ENCODE assay signal across 8 cellular contexts in the genomic region with DNA sequence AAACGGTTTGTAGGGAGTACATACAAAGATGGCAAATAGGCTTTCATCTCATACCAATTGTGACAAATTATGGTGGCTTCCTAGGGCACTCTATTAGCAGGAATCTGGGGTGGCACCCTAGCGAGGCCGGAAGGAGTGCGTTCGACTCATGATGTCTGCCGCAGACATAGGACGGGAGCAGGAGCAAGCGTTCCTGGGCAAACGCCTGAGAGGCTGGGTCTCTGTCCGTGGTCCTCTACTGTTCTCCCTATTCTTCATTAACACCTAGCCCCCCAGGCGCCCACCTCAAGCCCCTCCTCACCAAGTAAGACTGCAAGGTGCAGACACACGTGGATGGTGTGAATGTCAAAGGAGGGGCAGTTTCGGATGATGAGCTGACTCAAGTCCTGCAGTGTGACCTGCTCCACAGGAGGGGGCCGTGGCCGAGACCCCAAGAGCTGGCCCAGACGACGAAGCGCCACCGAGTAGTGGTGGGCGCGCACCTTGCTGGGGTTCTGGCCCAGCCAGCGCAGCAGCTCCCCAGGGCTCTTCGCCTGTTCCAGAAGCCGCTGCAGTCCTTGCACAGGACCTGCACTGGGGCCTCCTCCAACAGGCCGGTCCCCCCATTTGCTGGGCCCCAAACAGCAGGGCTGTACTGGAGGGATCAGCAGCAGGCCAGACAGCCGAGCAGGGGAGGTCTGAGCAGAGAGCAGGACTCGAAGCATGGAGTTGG. TPM values are rescaled to one million over a fixed set of nuclear protein-coding genes. Genes with fewer than 3 reads are reported as not detected.
DNase-seq lines count a peak whose midpoint lies in the region; TF ChIP-seq lines count a peak whose summit lies in the region.

No MANE protein-coding gene starts in this region.

- H3K14ac ChIP-seq in trophoblast cell (ENCODE audit: low read length): peak overlapping the region; percentile 68

- no peak overlapping the region for H2BK12ac ChIP-seq in trophoblast cell (ENCODE audit: low read length)

- DNase-seq in Daoy (ENCODE audit: low read depth) (peak; percentile 5), SJCRH30 (no peak), fibroblast of lung (ENCODE audit: low read depth in 2 of 2) (no peak), trophoblast cell (no peak), cortex of kidney (lab: John Stamatoyannopoulos, UW) (no peak), NCI-H1092 (lab: John Stamatoyannopoulos, UW) (no peak), HUDEP-2 (lab: John Stamatoyannopoulos, UW; ENCODE audit: unreplicated experiment in 76 of 76) (no peak), KG1 (lab: John Stamatoyannopoulos, UW) (no peak)

- peaks cover 21% of the 10 kb centered on the region for H3K36me3 ChIP-seq in SJCRH30
- H3K36me3 ChIP-seq in fibroblast of lung (ENCODE audit: control insufficient read depth, insufficient read depth, low read length): peaks cover 27% of the 10 kb centered on the region
- peaks cover 34 to 45% of the 10 kb centered on the region in 2 experiments for H3K36me3 ChIP-seq in trophoblast cell (ENCODE audit: control insufficient read depth in 1 of 2, insufficient read depth in 2 of 2, low read length in 2 of 2)

- no CpG with 5 or more reads among the region's 27 CpGs for WGBS in trophoblast cell (ENCODE audit: extremely low coverage, insufficient coverage, insufficient read length)

- peak overlapping the region; percentile 93 for H2BK120ac ChIP-seq in trophoblast cell (ENCODE audit: insufficient read depth, low read length, poor library complexity)

- peak overlapping the region; percentile 68 for H4K12ac ChIP-seq in trophoblast cell (ENCODE audit: low read depth, low read length)

- TF ChIP-seq CTCF in fibroblast of lung (conservative IDR thresholded peaks at IDR 0.05 in 1 of 2, IDR thresholded peaks at IDR 0.05 in 1 of 2; ENCODE audit: low read depth in 1 of 2, low read length in 2 of 2): no peak

- H3K79me2 ChIP-seq in fibroblast of lung (ENCODE audit: control insufficient read depth, insufficient read depth, low read length): peaks cover 28% of the 10 kb centered on the region
- peaks cover 25% of the 10 kb centered on the region for H3K79me2 ChIP-seq in trophoblast cell (ENCODE audit: control insufficient read depth, insufficient read depth, low read length, poor library complexity)

- peak overlapping the region; percentile 77 for H3K4ac ChIP-seq in trophoblast cell (ENCODE audit: low read depth, low read length)

- H3K27me3 ChIP-seq in SJCRH30 (no peaks in the 10 kb centered on the region), fibroblast of lung (ENCODE audit: control insufficient read depth, insufficient read depth, low read length) (no peaks in the 10 kb centered on the region), trophoblast cell (ENCODE audit: insufficient read depth, low read length) (no peaks in the 10 kb centered on the region)

- H3K9me3 ChIP-seq in SJCRH30 (replicated peaks) (no peaks in the 10 kb centered on the region), fibroblast of lung (ENCODE audit: control insufficient read depth, insufficient read depth, low read depth, low read length) (no peaks in the 10 kb centered on the region), trophoblast cell (ENCODE audit: insufficient read depth, low read depth, low read length) (no peaks in the 10 kb centered on the region)

- H3K27ac ChIP-seq in SJCRH30: no peak overlapping the region
- H3K27ac ChIP-seq in fibroblast of lung (ENCODE audit: insufficient read depth, low read length): peak overlapping the region; percentile 91
- H3K27ac ChIP-seq in trophoblast cell (ENCODE audit: low read depth, low read length): no peak overlapping the region

- H4K91ac ChIP-seq in trophoblast cell (ENCODE audit: low read depth, low read length): peak overlapping the region; percentile 71

- peaks cover 18% of the 10 kb centered on the region; the same call in 1 of the 2 replicates for H3K4me1 ChIP-seq in SJCRH30
- peaks cover 24% of the 10 kb centered on the region for H3K4me1 ChIP-seq in fibroblast of lung (ENCODE audit: control insufficient read depth, extremely low read depth, insufficient read depth, low read length)
- H3K4me1 ChIP-seq in trophoblast cell (ENCODE audit: control insufficient read depth in 1 of 2, insufficient read depth in 2 of 2, low read length in 2 of 2): peaks cover 31 to 40% of the 10 kb centered on the region in 2 experiments

- peak overlapping the region; percentile 84 for H4K8ac ChIP-seq in trophoblast cell (ENCODE audit: low read depth, low read length)

- H3K9ac ChIP-seq in fibroblast of lung (ENCODE audit: insufficient read depth, low read length) (peak overlapping the region; percentile 87), trophoblast cell (ENCODE audit: low read length) (peak overlapping the region; percentile 94)

- peak overlapping the region; percentile 38 for H3K18ac ChIP-seq in trophoblast cell (ENCODE audit: low read length)

- H3K79me1 ChIP-seq in trophoblast cell (ENCODE audit: low read length): peaks cover 19% of the 10 kb centered on the region

- no peak overlapping the region for H2AFZ ChIP-seq in fibroblast of lung (ENCODE audit: low read length)
- H2AFZ ChIP-seq in trophoblast cell (ENCODE audit: insufficient read depth, low read length, poor library complexity): no peak overlapping the region

- peak overlapping the region; percentile 86 for H3K4me2 ChIP-seq in fibroblast of lung (ENCODE audit: extremely low read depth, insufficient read depth, low read length)
- peak overlapping the region; percentile 66 for H3K4me2 ChIP-seq in trophoblast cell (ENCODE audit: low read length)

- no peaks in the 10 kb centered on the region for H4K20me1 ChIP-seq in fibroblast of lung (ENCODE audit: control insufficient read depth, extremely low read depth, insufficient read depth, low read length)

- H2BK5ac ChIP-seq in trophoblast cell (ENCODE audit: low read depth, low read length, poor library complexity): no peak overlapping the region

- peak overlapping the region; percentile 97 for H2AK5ac ChIP-seq in trophoblast cell (ENCODE audit: low read length)

- no peak overlapping the region for H3K23ac ChIP-seq in trophoblast cell (ENCODE audit: low read length)

- H3K4me3 ChIP-seq in SJCRH30 (peak overlapping the region; percentile 94), fibroblast of lung (replicated peaks in 1 of 4; ENCODE audit: control extremely low read depth in 1 of 4, insufficient read depth in 1 of 4, low read depth in 3 of 4, low read length in 4 of 4) (peak overlapping the region; percentile 72 to 95 (median 94)), trophoblast cell (ENCODE audit: low read depth, low read length) (peak overlapping the region; percentile 92)

RNA-seq across cellular contexts. Expression of gene FASTK, which starts 1.3 kb away (rescaled TPM):
- 93.8 and 111 TPM in 2 replicates for total RNA-seq in Daoy (2014; rRNA removed; shearing (Covaris generic))
- total RNA-seq in SJCRH30 (2014; rRNA removed; shearing (Covaris generic)): 62.2 and 92.8 TPM in 2 replicates
- 64.7 and 69.5 TPM in 2 replicates for total RNA-seq in fibroblast of lung
- polyA plus RNA-seq in fibroblast of lung: 33.8 and 34.1 TPM in 2 replicates
- 51.1 and 54.7 TPM in 2 replicates for polyA plus RNA-seq in fibroblast of lung (2012)
- 95.5 and 104 TPM in 2 replicates for polyA minus RNA-seq in fibroblast of lung (ENCODE audit: low replicate concordance)
- 59.7 and 61.2 TPM in 2 replicates for polyA plus RNA-seq in trophoblast cell (2013)

RNA-seq across cellular contexts. Expression of gene TMUB1, which starts 3.9 kb away (rescaled TPM):
- 51.2 and 61.3 TPM in 2 replicates for total RNA-seq in Daoy (2014; rRNA removed; shearing (Covaris generic))
- 43.5 and 44.2 TPM in 2 replicates for total RNA-seq in SJCRH30 (2014; rRNA removed; shearing (Covaris generic))
- total RNA-seq in fibroblast of lung: 14.1 and 20.3 TPM in 2 replicates
- 11.9 and 17.1 TPM in 2 replicates for polyA plus RNA-seq in fibroblast of lung
- polyA plus RNA-seq in fibroblast of lung (2012): 28.8 and 39.7 TPM in 2 replicates
- 4.3 and 4.5 TPM in 2 replicates for polyA minus RNA-seq in fibroblast of lung (ENCODE audit: low replicate concordance)
- polyA plus RNA-seq in trophoblast cell (2013): 82.7 and 85.1 TPM in 2 replicates

RNA-seq across cellular contexts. Expression of gene AGAP3, which starts 6.9 kb away (rescaled TPM):
- 41.6 and 72.6 TPM in 2 replicates for total RNA-seq in Daoy (2014; rRNA removed; shearing (Covaris generic))
- total RNA-seq in SJCRH30 (2014; rRNA removed; shearing (Covaris generic)): 59.7 and 62.9 TPM in 2 replicates
- total RNA-seq in fibroblast of lung: 34.2 and 44.9 TPM in 2 replicates
- 32.9 and 33.5 TPM in 2 replicates for polyA plus RNA-seq in fibroblast of lung
- 38.7 and 42.1 TPM in 2 replicates for polyA plus RNA-seq in fibroblast of lung (2012)
- 84.7 and 88.4 TPM in 2 replicates for polyA minus RNA-seq in fibroblast of lung (ENCODE audit: low replicate concordance)
- 91.1 and 102 TPM in 2 replicates for polyA plus RNA-seq in trophoblast cell (2013)

RNA-seq across cellular contexts. Expression of gene SLC4A2, which starts 20.0 kb away (rescaled TPM):
- 157 and 195 TPM in 2 replicates for total RNA-seq in Daoy (2014; rRNA removed; shearing (Covaris generic))
- total RNA-seq in SJCRH30 (2014; rRNA removed; shearing (Covaris generic)): 129 and 132 TPM in 2 replicates
- 56.0 and 61.8 TPM in 2 replicates for total RNA-seq in fibroblast of lung
- polyA plus RNA-seq in fibroblast of lung: 30.5 and 54.1 TPM in 2 replicates
- polyA plus RNA-seq in fibroblast of lung (2012): 84.2 and 121 TPM in 2 replicates
- 141 and 175 TPM in 2 replicates for polyA minus RNA-seq in fibroblast of lung (ENCODE audit: low replicate concordance)
- 225 and 252 TPM in 2 replicates for polyA plus RNA-seq in trophoblast cell (2013)

RNA-seq across cellular contexts. Expression of gene CDK5, which starts 21.7 kb away (rescaled TPM):
- 56.6 and 63.8 TPM in 2 replicates for total RNA-seq in Daoy (2014; rRNA removed; shearing (Covaris generic))
- total RNA-seq in SJCRH30 (2014; rRNA removed; shearing (Covaris generic)): 34.3 and 39.2 TPM in 2 replicates
- 25.9 and 27.7 TPM in 2 replicates for total RNA-seq in fibroblast of lung
- 15.1 and 24.7 TPM in 2 replicates for polyA plus RNA-seq in fibroblast of lung
- polyA plus RNA-seq in fibroblast of lung (2012): 11.6 and 21.9 TPM in 2 replicates
- polyA minus RNA-seq in fibroblast of lung (ENCODE audit: low replicate concordance): 36.4 and 43.2 TPM in 2 replicates
- polyA plus RNA-seq in trophoblast cell (2013): 22.3 and 22.9 TPM in 2 replicates
